In the genomic region with DNA sequence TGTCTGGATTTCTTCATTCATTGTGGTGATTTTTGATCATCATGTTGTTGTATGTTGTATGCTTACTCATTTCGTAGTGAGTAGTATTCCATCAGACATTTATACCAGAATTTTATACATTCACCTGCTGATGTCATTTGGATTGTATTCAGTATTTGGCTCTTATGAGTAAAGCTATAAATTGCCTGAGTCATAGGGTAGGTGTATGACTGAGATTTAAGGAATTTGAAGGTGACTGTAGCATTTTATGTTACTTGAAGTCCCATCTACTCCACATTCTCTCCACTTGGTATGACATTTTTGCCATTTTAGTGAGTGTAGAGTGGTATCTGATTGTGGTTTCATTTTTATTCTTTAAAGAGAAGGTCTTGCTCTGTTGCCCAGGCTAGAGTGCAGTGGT, we compare ENCODE assay signal across 17 cellular contexts.
DNase-seq lines count a peak whose midpoint lies in the region; ATAC-seq, FAIRE-seq and TF ChIP-seq lines count a peak whose summit lies in the region.
"Had no signal": no experiment of that assay in that cellular context is flagged by ENCODE, and none has a peak within 500 bp of the region (broad histone marks: within the 10 kb centered on the region; RNA-seq: fewer than 3 reads in every experiment).

No MANE protein-coding gene starts in this region.

- CTCF ChIA-PET in HEK293 (lab: Yijun Ruan, JAX) (no interaction called here), RWPE1 (lab: Yijun Ruan, JAX) (no interaction called here)

- no peak for ATAC-seq in GM19395 (IDR thresholded peaks at IDR 0.05; ENCODE audit: unreplicated experiment)
- ATAC-seq: K562, T-cell had no signal

- no peak for FAIRE-seq in urothelium cell line (lab: Jason Lieb, UNC)
- FAIRE-seq: K562 had no signal

- POLR2A ChIA-PET in HEK293 (lab: Yijun Ruan, JAX) (no interaction called here), RWPE1 (lab: Yijun Ruan, JAX; ENCODE audit: low non-redundant PET) (no interaction called here)

- no peaks in the 10 kb centered on the region for H3K9me3 ChIP-seq in HEK293 (ENCODE audit: control insufficient read depth, insufficient read depth, low read depth, low read length)
- H3K9me3 ChIP-seq: MG63 had no signal

- DNase-seq in RWPE1 (ENCODE audit: low spot score) (peak; percentile 43), epithelial cell of prostate (ENCODE audit: low read depth, low spot score) (peak; percentile 51), urothelium cell line (ENCODE audit: low spot score) (peak; percentile 55), NCI-H446 (lab: John Stamatoyannopoulos, UW) (no peak)
- DNase-seq in effector CD8-positive, alpha-beta T cell (lab: John Stamatoyannopoulos, UW), result no peak
- DNase-seq: C1 segment of cervical spinal cord, HCEC 1CT, MG63, NCI-H1092 treated with DMSO at 0.1 percent for 48 hours, NCI-H187, NCI-H2171 treated with DMSO at 0.1 percent for 48 hours, NCI-H510A, NCI-H82, T-cell had no signal

- no peaks in the 10 kb centered on the region for H3K36me3 ChIP-seq in HEK293 (ENCODE audit: control insufficient read depth in 2 of 2, insufficient read depth in 1 of 2, low read length in 2 of 2)
- H3K36me3 ChIP-seq: MG63 had no signal

- H3K27ac ChIP-seq in HEK293 (ENCODE audit: extremely low read depth, low read depth, low read length) (no peak overlapping the region), RWPE1 (no peak overlapping the region), epithelial cell of prostate (peak overlapping the region; percentile 13)

- TF ChIP-seq CTCF in HEK293 (tag by site-specific recombination; IDR thresholded peaks at IDR 0.05) (no peak), RWPE1 (conservative IDR thresholded peaks at IDR 0.05; ENCODE audit: low read depth) (no peak)

- no peaks in the 10 kb centered on the region for H3K4me1 ChIP-seq in HEK293 (ENCODE audit: control insufficient read depth, insufficient read depth, low read length)

- H3K4me3 ChIP-seq in HEK293 (ENCODE audit: low read depth, low read length), result no peak overlapping the region
- H3K4me3 ChIP-seq: K562, MG63 had no signal

TF ChIP-seq in HEK293, 187 proteins besides CTCF, POLR2A, EP300 and RAD21:
- 0 out of 2 replicates have a peak, but pooled peaks have one; percentile 49 for TF ChIP-seq ZNF184 (tag by site-specific recombination; IDR thresholded peaks at IDR 0.05)
- TF ChIP-seq SCRT2 (tag by site-specific recombination; IDR thresholded peaks at IDR 0.05), result no peak
- TF ChIP-seq ZNF629 (tag by site-specific recombination; IDR thresholded peaks at IDR 0.05), result peak; percentile 43; the same call in 1 of the 2 replicates
- no peak for TF ChIP-seq ZNF747 (tag by site-specific recombination; IDR thresholded peaks at IDR 0.05)
- no peak for TF ChIP-seq ZSCAN16 (tag by site-specific recombination; IDR thresholded peaks at IDR 0.05)
- no peak for TF ChIP-seq ZNF16 (tag by site-specific recombination; IDR thresholded peaks at IDR 0.05; ENCODE audit: low read depth)

Comparison
In these comparisons a context has a peak if more than half of its experiments do, and no peak if none do; other contexts are left out.
1. DNase-seq: peak in RWPE1 (single experiment), epithelial cell of prostate (single experiment) and urothelium cell line (single experiment); none in effector CD8-positive, alpha-beta T cell (single experiment) and NCI-H446 (0 of 2).